In genomic region chr11:74019860-74020259, GRCh38 we compare ENCODE assay signal across 8 cellular contexts. TPM values are rescaled to one million over a fixed set of nuclear protein-coding genes. Genes with fewer than 3 reads are reported as not detected.
DNase-seq lines count a peak whose midpoint lies in the region; ATAC-seq and TF ChIP-seq lines count a peak whose summit lies in the region.

No MANE protein-coding gene starts in this region.

- no peak overlapping the region for H3K27ac ChIP-seq in CD8-positive, alpha-beta memory T cell (ENCODE audit: low read depth, low read length)
- peak overlapping the region in 49 of 59 donors; percentile 12 to 87 (median 70) for H3K27ac ChIP-seq in dorsolateral prefrontal cortex
- no peak overlapping the region for H3K27ac ChIP-seq in ovary

- peak overlapping the region in 4 of 8 donors; percentile 59 to 95 (median 74) for H3K27ac Mint-ChIP-seq in CD8-positive, alpha-beta memory T cell

- H3K36me3 Mint-ChIP-seq in CD8-positive, alpha-beta memory T cell, result peaks cover 15 to 39% (median 20%) of the 10 kb centered on the region in 3 donors

- TF ChIP-seq CTCF in dorsolateral prefrontal cortex (IDR thresholded peaks at IDR 0.05 in 54 of 56, conservative IDR thresholded peaks at IDR 0.05 in 2 of 56; ENCODE audit: low read depth in 1 of 56, partially characterized antibody in 56 of 56) (no peak), ovary (IDR thresholded peaks at IDR 0.05) (no peak)

- ATAC-seq in HG02588 (IDR thresholded peaks at IDR 0.05; ENCODE audit: unreplicated experiment) (no peak), left colon (no peak)

- no peaks in the 10 kb centered on the region for H3K9me3 Mint-ChIP-seq in CD8-positive, alpha-beta memory T cell

- H3K4me3 ChIP-seq in CD8-positive, alpha-beta memory T cell (ENCODE audit: low read length), result no peak overlapping the region
- H3K4me3 ChIP-seq in dorsolateral prefrontal cortex (no peak overlapping the region), ovary (no peak overlapping the region)

- no peaks in the 10 kb centered on the region for H3K27me3 ChIP-seq in CD8-positive, alpha-beta memory T cell (ENCODE audit: insufficient read depth, low read length, poor library complexity, severe bottlenecking)
- H3K27me3 ChIP-seq in dorsolateral prefrontal cortex, result no peaks in the 10 kb centered on the region
- no peaks in the 10 kb centered on the region for H3K27me3 ChIP-seq in ovary

- H3K9me3 ChIP-seq in CD8-positive, alpha-beta memory T cell (ENCODE audit: low read length), result no peaks in the 10 kb centered on the region
- H3K9me3 ChIP-seq in ovary, result no peaks in the 10 kb centered on the region

- peaks cover 23 to 47% (median 26%) of the 10 kb centered on the region in 3 donors for H3K4me1 Mint-ChIP-seq in CD8-positive, alpha-beta memory T cell

- TF ChIP-seq EP300 in ovary (IDR thresholded peaks at IDR 0.05), result no peak

- H3K4me1 ChIP-seq in CD8-positive, alpha-beta memory T cell (ENCODE audit: insufficient read depth, low read length), result peaks cover 51% of the 10 kb centered on the region
- peaks cover 3% of the 10 kb centered on the region for H3K4me1 ChIP-seq in ovary (ENCODE audit: insufficient read depth)

- DNase-seq in CD8-positive, alpha-beta memory T cell, result no peak
- DNase-seq in activated CD4-positive, alpha-beta T cell treated with anti-CD3 and anti-CD28 coated beads for 48 hours, result peak; percentile 84
- DNase-seq in dorsolateral prefrontal cortex, result peak in 3 of 10 donors; percentile 24 to 58 (median 27)
- peak; percentile 32 for DNase-seq in stimulated activated CD4-positive, alpha-beta T cell treated with anti-CD3 and anti-CD28 coated beads, Interleukin-2, amount 100 ng/mL, for 4 hours (ENCODE audit: low read depth)
- no peak for DNase-seq in posterior vena cava (ENCODE audit: low spot score)
- DNase-seq in left colon, result no peak
- DNase-seq in ovary, result no peak

- POLR2A ChIA-PET in CD8-positive, alpha-beta memory T cell (lab: Charles Lee), result no interaction called here

- no peak for TF ChIP-seq POLR2A in ovary (IDR thresholded peaks at IDR 0.05)

- WGBS in ovary, 3 donors, result 65 to 90% (median 75%) methylated on average over 4 of the region's 4 CpGs

- no peaks in the 10 kb centered on the region for H3K27me3 Mint-ChIP-seq in CD8-positive, alpha-beta memory T cell

- H3K4me3 Mint-ChIP-seq in CD8-positive, alpha-beta memory T cell, result peak overlapping the region in 4 of 7 donors; percentile 7 to 84 (median 58)

- intact Hi-C loops in dorsolateral prefrontal cortex (cut with DNase I) (no loop called here), posterior vena cava (cut with DNase I) (loop anchor here in 1 of 2 donors (5.0 kb wide), 1 partner anchor 38 kb away; the partner anchor contains the start of gene UCP2), left colon (cut with DNase I, micrococcal nuclease) (no loop called here), ovary (cut with DNase I) (no loop called here)

- H3K36me3 ChIP-seq in CD8-positive, alpha-beta memory T cell (ENCODE audit: insufficient read depth, low read length), result no peaks in the 10 kb centered on the region
- H3K36me3 ChIP-seq in ovary, result no peaks in the 10 kb centered on the region

- CTCF ChIA-PET in CD8-positive, alpha-beta memory T cell (lab: Charles Lee), result interaction anchor here (1.3 to 1.8 kb wide), 4 partner anchors 13 to 56 kb away, joined by 3 to 5 read pairs (median 4); no protein-coding TSS in a partner anchor

RNA-seq across cellular contexts. Expression of gene UCP3, which starts 11.0 kb away (rescaled TPM):
- 1 to 10 TPM; 2.8 to 2.9 TPM for total RNA-seq in CD8-positive, alpha-beta memory T cell
- polyA plus RNA-seq in CD8-positive, alpha-beta memory T cell, result 0.36 TPM
- total RNA-seq in dorsolateral prefrontal cortex (10 to 100 TPM in 10 of 120 experiments, 1 to 10 TPM in 110; 2.3 to 15.6 (median 5.9) TPM), posterior vena cava (1 to 10 TPM; 1.1 to 1.9 TPM), left colon (1 to 10 TPM; 1.1 to 2.4 TPM), ovary (1 to 10 TPM in 5 of 7 donors, under 1 TPM in 2; 0.72 to 2.2 (median 1.2) TPM)
- under 1 TPM; 0.70 to 0.84 TPM for polyA plus RNA-seq in ovary

RNA-seq across cellular contexts. Expression of gene UCP2, which starts 37.2 kb away (rescaled TPM):
- total RNA-seq in CD8-positive, alpha-beta memory T cell, result 100 to 1,000 TPM; 279 to 295 TPM
- 962 TPM for polyA plus RNA-seq in CD8-positive, alpha-beta memory T cell
- total RNA-seq in dorsolateral prefrontal cortex, result 10 to 100 TPM in 72 of 120 experiments, 1 to 10 TPM in 48; 3.3 to 33.4 (median 11.2) TPM
- 10 to 100 TPM; 22.8 to 38.7 TPM for total RNA-seq in posterior vena cava
- 10 to 100 TPM; 33.9 to 46.7 TPM for total RNA-seq in left colon
- 10 to 100 TPM in 5 of 7 donors, 1 to 10 TPM in 2; 3.7 to 86.9 (median 16.5) TPM for total RNA-seq in ovary
- polyA plus RNA-seq in ovary, result 10 to 100 TPM in 1 of 2 donors, 1 to 10 TPM in 1; 4.9 to 31.5 TPM

Comparison
In these comparisons a context has a peak if more than half of its experiments do, and no peak if none do; other contexts are left out.
1. DNase-seq: peak in activated CD4-positive, alpha-beta T cell treated with anti-CD3 and anti-CD28 coated beads for 48 hours (single experiment) and stimulated activated CD4-positive, alpha-beta T cell treated with anti-CD3 and anti-CD28 coated beads, Interleukin-2, amount 100 ng/mL, for 4 hours (single experiment); none in CD8-positive, alpha-beta memory T cell (0 of 5), posterior vena cava (single experiment), left colon (0 of 2) and ovary (0 of 5).
2. H3K27ac ChIP-seq: peak in dorsolateral prefrontal cortex (49 of 59); none in CD8-positive, alpha-beta memory T cell (single experiment) and ovary (0 of 2).